In the genomic region with DNA sequence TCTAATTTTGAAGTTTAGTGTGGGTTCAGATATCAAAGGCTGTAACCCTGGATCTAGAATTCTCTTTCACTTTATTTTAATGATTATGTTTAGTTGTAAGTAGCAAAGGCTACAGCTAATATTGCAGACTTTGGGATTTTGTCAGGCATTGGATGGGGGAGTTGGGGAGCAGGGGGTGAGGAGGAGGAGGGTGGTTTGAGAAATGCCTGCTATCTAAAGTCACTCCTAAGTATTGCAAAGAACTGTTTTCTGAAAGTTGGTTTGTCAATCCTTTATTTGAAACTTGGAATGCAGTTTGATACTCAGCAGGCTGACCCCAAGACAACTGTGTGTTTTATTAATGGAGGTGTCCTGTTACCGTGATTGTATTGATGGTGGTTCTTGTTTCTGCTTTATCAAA, we compare ENCODE assay signal across 8 cellular contexts. TPM values are rescaled to one million over a fixed set of nuclear protein-coding genes. Genes with fewer than 3 reads are reported as not detected.
DNase-seq lines count a peak whose midpoint lies in the region; ATAC-seq and TF ChIP-seq lines count a peak whose summit lies in the region.

No MANE protein-coding gene starts in this region.

- H3K9me3 ChIP-seq in SK-N-SH (no peaks in the 10 kb centered on the region), smooth muscle cell (replicated peaks; ENCODE audit: low read depth) (no peaks in the 10 kb centered on the region)

- H3K4me1 Mint-ChIP-seq in glutamatergic neuron (ENCODE audit: low read depth, unreplicated experiment) = peaks cover 17% of the 10 kb centered on the region

- TF ChIP-seq CTCF in SK-N-SH (IDR thresholded peaks at IDR 0.05) = no peak
- no peak for TF ChIP-seq CTCF in WI38 (IDR thresholded peaks at IDR 0.05; ENCODE audit: low read depth, low read length)
- no peak for TF ChIP-seq CTCF in glutamatergic neuron (IDR thresholded peaks at IDR 0.05; ENCODE audit: partially characterized antibody, unreplicated experiment)
- no peak for TF ChIP-seq CTCF in smooth muscle cell (IDR thresholded peaks at IDR 0.05; ENCODE audit: borderline replicate concordance, insufficient read depth, poor library complexity, severe bottlenecking)

- no peak overlapping the region for H3K27ac Mint-ChIP-seq in glutamatergic neuron (ENCODE audit: unreplicated experiment)

- peaks cover 3% of the 10 kb centered on the region for H3K9me3 Mint-ChIP-seq in glutamatergic neuron (ENCODE audit: unreplicated experiment)

- CTCF ChIA-PET in SK-N-SH (lab: Yijun Ruan, JAX) = interaction anchor here (0.6 to 3.5 kb wide), 5 partner anchors 28 to 250 kb away, joined by 3 to 15 read pairs (median 4); no protein-coding TSS in a partner anchor

- H3K27ac ChIP-seq in SK-N-SH (ENCODE audit: low read depth in 2 of 2, low read length in 1 of 2) (peak overlapping the region in 1 of 2 experiments; percentile 25; a peak in 1 of 4 replicates), smooth muscle cell (ENCODE audit: low read depth) (no peak overlapping the region)

- H3K4me1 ChIP-seq in SK-N-SH (ENCODE audit: control insufficient read depth in 1 of 2, insufficient read depth in 2 of 2, low read depth in 1 of 2, low read length in 1 of 2) = peaks cover 0 to 20% of the 10 kb centered on the region in 2 experiments; a peak in 3 of 4 replicates
- peaks cover 17% of the 10 kb centered on the region for H3K4me1 ChIP-seq in smooth muscle cell (ENCODE audit: low read depth)

- peak overlapping the region; percentile 96 for H3K4me3 Mint-ChIP-seq in glutamatergic neuron (ENCODE audit: unreplicated experiment)

- H3K79me2 ChIP-seq in SK-N-SH (ENCODE audit: insufficient read depth) = peaks cover 4% of the 10 kb centered on the region; the same call in 1 of the 2 replicates
- peaks cover 4% of the 10 kb centered on the region for H3K79me2 ChIP-seq in smooth muscle cell (ENCODE audit: low read depth)

- no peaks in the 10 kb centered on the region for H4K20me1 ChIP-seq in SK-N-SH (ENCODE audit: insufficient read depth)
- H4K20me1 ChIP-seq in smooth muscle cell (ENCODE audit: low read depth) = no peaks in the 10 kb centered on the region

- no peak for ATAC-seq in SK-N-SH treated with all-trans-retinoic acid at 6 μM for 48 hours
- no peak for ATAC-seq in HG03354 (IDR thresholded peaks at IDR 0.05; ENCODE audit: poor library complexity, severe bottlenecking, unreplicated experiment)
- no peak for ATAC-seq in HG03378 (IDR thresholded peaks at IDR 0.05; ENCODE audit: unreplicated experiment)
- ATAC-seq in HG02840 (IDR thresholded peaks at IDR 0.05; ENCODE audit: low FRiP score, unreplicated experiment) = no peak

- H3K27me3 ChIP-seq in SK-N-SH (ENCODE audit: insufficient read depth) = no peaks in the 10 kb centered on the region
- H3K27me3 ChIP-seq in smooth muscle cell (ENCODE audit: low read depth) = no peaks in the 10 kb centered on the region

- H3K4me2 ChIP-seq in SK-N-SH = peak overlapping the region; percentile 83
- H3K4me2 ChIP-seq in smooth muscle cell = peak overlapping the region; percentile 95

- peak overlapping the region; percentile 81 to 87 for H3K4me3 ChIP-seq in SK-N-SH (ENCODE audit: low read depth in 2 of 2, low read length in 1 of 2)
- H3K4me3 ChIP-seq in WI38 (ENCODE audit: low read depth, low read length) = peak overlapping the region; percentile 83
- peak overlapping the region; percentile 85 for H3K4me3 ChIP-seq in smooth muscle cell

- no peak for TF ChIP-seq RAD21 in SK-N-SH (IDR thresholded peaks at IDR 0.05; ENCODE audit: low read length)

- H3K36me3 Mint-ChIP-seq in glutamatergic neuron (ENCODE audit: unreplicated experiment) = no peaks in the 10 kb centered on the region

- no peak for TF ChIP-seq EP300 in SK-N-SH (IDR thresholded peaks at IDR 0.05; ENCODE audit: borderline replicate concordance in 1 of 2, low read depth in 1 of 2, low read length in 1 of 2)

- no peaks in the 10 kb centered on the region for H3K27me3 Mint-ChIP-seq in glutamatergic neuron (ENCODE audit: unreplicated experiment)

- H3K36me3 ChIP-seq in SK-N-SH (replicated peaks in 1 of 2; ENCODE audit: control insufficient read depth in 1 of 2, insufficient read depth in 2 of 2, low read length in 1 of 2) (peaks cover 0 to 7% of the 10 kb centered on the region in 2 experiments), smooth muscle cell (ENCODE audit: low read depth) (no peaks in the 10 kb centered on the region)

- DNase-seq in SK-N-SH = no peak
- DNase-seq in glutamatergic neuron = no peak
- DNase-seq in smooth muscle cell (lab: John Stamatoyannopoulos, UW; ENCODE audit: unreplicated experiment) = no peak

- H3F3A ChIP-seq in SK-N-SH (replicated peaks; ENCODE audit: insufficient read depth) (no peaks in the 10 kb centered on the region), smooth muscle cell (ENCODE audit: low read depth) (no peaks in the 10 kb centered on the region)

- peak overlapping the region; percentile 95; the same call in 1 of the 2 replicates for H2AFZ ChIP-seq in SK-N-SH (ENCODE audit: low read depth)
- no peak overlapping the region for H2AFZ ChIP-seq in smooth muscle cell (ENCODE audit: low read depth)

- H3K9ac ChIP-seq in SK-N-SH = 0 out of 2 replicates have a peak overlapping the region, but pooled peaks have one; percentile 67
- H3K9ac ChIP-seq in smooth muscle cell (ENCODE audit: low read depth) = no peak overlapping the region

- H3K9me2 ChIP-seq in SK-N-SH = no peaks in the 10 kb centered on the region

- 79% methylated on average over 1 of the region's 1 CpG for WGBS in SK-N-SH (ENCODE audit: low lambda C conversion rate)
- WGBS in smooth muscle cell (ENCODE audit: low lambda C conversion rate) = 83% methylated on average over 1 of the region's 1 CpG

- POLR2A ChIA-PET in SK-N-SH (lab: Yijun Ruan, JAX) = no interaction called here

TF ChIP-seq in SK-N-SH, 30 proteins besides CTCF, POLR2A, EP300 and RAD21:
- TF ChIP-seq EZH2phosphoT487 (IDR thresholded peaks at IDR 0.05; ENCODE audit: borderline replicate concordance, low read depth) = no peak

TF ChIP-seq in SK-N-SH treated with all-trans-retinoic acid at 6 μM for 48 hours, 23 proteins besides CTCF, POLR2A, EP300 and RAD21:
- no peak for TF ChIP-seq PPARA (CRISPR knock-in tag; IDR thresholded peaks at IDR 0.05; ENCODE audit: borderline replicate concordance)
- TF ChIP-seq ZNF565 (CRISPR knock-in tag; conservative IDR thresholded peaks at IDR 0.05; ENCODE audit: low read depth) = no peak
- TF ChIP-seq ISL1 (CRISPR knock-in tag; IDR thresholded peaks at IDR 0.05) = no peak
- no peak for TF ChIP-seq ZFP30 (CRISPR knock-in tag; IDR thresholded peaks at IDR 0.05)
- TF ChIP-seq CSDC2 (CRISPR knock-in tag; IDR thresholded peaks at IDR 0.05) = no peak
- TF ChIP-seq, protein P1, sequence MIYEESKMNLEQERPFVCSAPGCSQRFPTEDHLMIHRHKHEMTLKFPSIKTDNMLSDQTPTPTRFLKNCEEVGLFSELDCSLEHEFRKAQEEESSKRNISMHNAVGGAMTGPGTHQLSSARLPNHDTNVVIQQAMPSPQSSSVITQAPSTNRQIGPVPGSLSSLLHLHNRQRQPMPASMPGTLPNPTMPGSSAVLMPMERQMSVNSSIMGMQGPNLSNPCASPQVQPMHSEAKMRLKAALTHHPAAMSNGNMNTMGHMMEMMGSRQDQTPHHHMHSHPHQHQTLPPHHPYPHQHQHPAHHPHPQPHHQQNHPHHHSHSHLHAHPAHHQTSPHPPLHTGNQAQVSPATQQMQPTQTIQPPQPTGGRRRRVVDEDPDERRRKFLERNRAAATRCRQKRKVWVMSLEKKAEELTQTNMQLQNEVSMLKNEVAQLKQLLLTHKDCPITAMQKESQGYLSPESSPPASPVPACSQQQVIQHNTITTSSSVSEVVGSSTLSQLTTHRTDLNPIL (CRISPR knock-in tag; IDR thresholded peaks at IDR 0.05; ENCODE audit: low read depth) = no peak
- TF ChIP-seq RARB (CRISPR knock-in tag; IDR thresholded peaks at IDR 0.05) = no peak
- TF ChIP-seq TCF4 (CRISPR knock-in tag; IDR thresholded peaks at IDR 0.05; ENCODE audit: borderline replicate concordance) = no peak
- TF ChIP-seq BACH2 (CRISPR knock-in tag; IDR thresholded peaks at IDR 0.05; ENCODE audit: borderline replicate concordance) = no peak
- TF ChIP-seq OSR1 (CRISPR knock-in tag; IDR thresholded peaks at IDR 0.05) = no peak
- TF ChIP-seq, protein P2, sequence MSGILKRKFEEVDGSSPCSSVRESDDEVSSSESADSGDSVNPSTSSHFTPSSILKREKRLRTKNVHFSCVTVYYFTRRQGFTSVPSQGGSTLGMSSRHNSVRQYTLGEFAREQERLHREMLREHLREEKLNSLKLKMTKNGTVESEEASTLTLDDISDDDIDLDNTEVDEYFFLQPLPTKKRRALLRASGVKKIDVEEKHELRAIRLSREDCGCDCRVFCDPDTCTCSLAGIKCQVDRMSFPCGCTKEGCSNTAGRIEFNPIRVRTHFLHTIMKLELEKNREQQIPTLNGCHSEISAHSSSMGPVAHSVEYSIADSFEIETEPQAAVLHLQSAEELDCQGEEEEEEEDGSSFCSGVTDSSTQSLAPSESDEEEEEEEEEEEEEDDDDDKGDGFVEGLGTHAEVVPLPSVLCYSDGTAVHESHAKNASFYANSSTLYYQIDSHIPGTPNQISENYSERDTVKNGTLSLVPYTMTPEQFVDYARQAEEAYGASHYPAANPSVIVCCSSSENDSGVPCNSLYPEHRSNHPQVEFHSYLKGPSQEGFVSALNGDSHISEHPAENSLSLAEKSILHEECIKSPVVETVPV (CRISPR knock-in tag; IDR thresholded peaks at IDR 0.05) = no peak
- TF ChIP-seq, protein P3, sequence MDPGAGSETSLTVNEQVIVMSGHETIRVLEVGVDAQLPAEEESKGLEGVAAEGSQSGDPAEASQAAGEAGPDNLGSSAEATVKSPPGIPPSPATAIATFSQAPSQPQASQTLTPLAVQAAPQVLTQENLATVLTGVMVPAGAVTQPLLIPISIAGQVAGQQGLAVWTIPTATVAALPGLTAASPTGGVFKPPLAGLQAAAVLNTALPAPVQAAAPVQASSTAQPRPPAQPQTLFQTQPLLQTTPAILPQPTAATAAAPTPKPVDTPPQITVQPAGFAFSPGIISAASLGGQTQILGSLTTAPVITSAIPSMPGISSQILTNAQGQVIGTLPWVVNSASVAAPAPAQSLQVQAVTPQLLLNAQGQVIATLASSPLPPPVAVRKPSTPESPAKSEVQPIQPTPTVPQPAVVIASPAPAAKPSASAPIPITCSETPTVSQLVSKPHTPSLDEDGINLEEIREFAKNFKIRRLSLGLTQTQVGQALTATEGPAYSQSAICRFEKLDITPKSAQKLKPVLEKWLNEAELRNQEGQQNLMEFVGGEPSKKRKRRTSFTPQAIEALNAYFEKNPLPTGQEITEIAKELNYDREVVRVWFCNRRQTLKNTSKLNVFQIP (CRISPR knock-in tag; IDR thresholded peaks at IDR 0.05; ENCODE audit: borderline replicate concordance, low read depth) = no peak
- TF ChIP-seq ESRRG (CRISPR knock-in tag; IDR thresholded peaks at IDR 0.05) = no peak
- TF ChIP-seq ZNF8 (CRISPR knock-in tag; IDR thresholded peaks at IDR 0.05) = no peak
- TF ChIP-seq ARNTL (CRISPR knock-in tag; IDR thresholded peaks at IDR 0.05; ENCODE audit: borderline replicate concordance, low read depth) = no peak

RNA-seq across cellular contexts. Expression of a gene that starts 1.2 kb away (rescaled TPM):
- polyA plus RNA-seq in SK-N-SH (2012; rRNA removed) (20.8 and 20.9 TPM in 2 replicates), smooth muscle cell (54.3 and 59.2 TPM in 2 replicates)
- 23.5 and 25.1 TPM in 2 replicates for polyA plus RNA-seq in SK-N-SH (2012; cell fraction: cytosol; rRNA removed)
- polyA plus RNA-seq in SK-N-SH (2012; cell fraction: nucleus; rRNA removed) = 15.5 and 17.7 TPM in 2 replicates
- total RNA-seq in glutamatergic neuron (ENCODE audit: unreplicated experiment) (40.7 TPM), smooth muscle cell (39.2 and 40.9 TPM in 2 replicates)
